Comparison of ENCODE assay signal across 8 cellular contexts in the genomic region with DNA sequence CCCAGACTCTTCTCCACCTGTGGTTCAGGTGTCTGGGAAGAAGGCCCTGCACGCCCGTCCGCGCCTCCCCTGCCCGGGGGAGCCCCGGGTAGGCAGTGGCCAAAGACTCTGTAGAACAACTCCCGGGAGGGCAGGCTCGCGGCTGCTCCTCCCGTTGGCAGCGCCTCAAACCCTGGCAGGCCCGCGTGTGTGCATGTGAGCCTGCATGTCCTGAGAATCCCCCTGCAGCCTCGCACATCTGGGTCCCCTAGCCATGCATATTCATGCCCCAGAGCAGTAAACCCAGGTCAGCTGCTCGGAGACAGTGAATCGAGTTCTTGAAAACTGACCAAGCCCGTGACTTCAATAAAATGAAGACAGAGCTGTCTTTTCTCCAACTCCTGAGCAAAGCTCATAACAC.
DNase-seq lines count a peak whose midpoint lies in the region; ATAC-seq and TF ChIP-seq lines count a peak whose summit lies in the region.

No MANE protein-coding gene starts in this region.

- no peak overlapping the region for H3K9ac ChIP-seq in PC-3 (ENCODE audit: low read length)
- peak overlapping the region; percentile 26 to 39 for H3K9ac ChIP-seq in duodenal mucosa (ENCODE audit: low read depth in 1 of 2, low read length in 2 of 2)

- no peaks in the 10 kb centered on the region for H4K20me1 ChIP-seq in PC-3 (ENCODE audit: low read length)

- CTCF ChIA-PET in HEK293 (lab: Yijun Ruan, JAX) = interaction anchor here (1.6 kb wide), 1 partner anchor 436 kb away, joined by 5 read pairs; no protein-coding TSS in a partner anchor
- CTCF ChIA-PET in PC-3 (lab: Charles Lee) = interaction anchor here (0.5 kb wide), 1 partner anchor 27 kb away, joined by 3 read pairs; no protein-coding TSS in a partner anchor

- peak overlapping the region; percentile 51 for H2AFZ ChIP-seq in PC-3 (ENCODE audit: low read length)

- 4 to 10% methylated on average over 6 to 12 of the region's 17 CpGs for WGBS in lower leg skin, 2 donors

- H3K4me1 ChIP-seq in HEK293 (ENCODE audit: control insufficient read depth, insufficient read depth, low read length) (no peaks in the 10 kb centered on the region; the same call in 1 of the 2 replicates), PC-3 (ENCODE audit: insufficient read depth, low read length) (no peaks in the 10 kb centered on the region), duodenal mucosa (ENCODE audit: control insufficient read depth in 1 of 2, insufficient read depth in 2 of 2, low read length in 2 of 2) (peaks cover 4 to 10% of the 10 kb centered on the region in 2 donors)

- H3K27me3 ChIP-seq in PC-3 (ENCODE audit: low read length) (no peaks in the 10 kb centered on the region), duodenal mucosa (ENCODE audit: control insufficient read depth in 1 of 2, insufficient read depth in 2 of 2, low read length in 2 of 2) (peaks cover 9 to 13% of the 10 kb centered on the region in 2 donors)

- POLR2A ChIA-PET in HEK293 (lab: Yijun Ruan, JAX) = no interaction called here
- POLR2A ChIA-PET in PC-3 (lab: Charles Lee; ENCODE audit: unreplicated experiment) = no interaction called here

- peak; percentile 57 for ATAC-seq in PC-3

- H3K4me3 ChIP-seq in HEK293 (ENCODE audit: low read depth, low read length) = no peak overlapping the region
- H3K4me3 ChIP-seq in PC-3 (ENCODE audit: low read length) = peak overlapping the region; percentile 56
- H3K4me3 ChIP-seq in duodenal mucosa (ENCODE audit: low read depth in 1 of 2, low read length in 2 of 2) = peak overlapping the region; percentile 71 to 76
- no peak overlapping the region for H3K4me3 ChIP-seq in lower leg skin (ENCODE audit: low read depth, poor library complexity, severe bottlenecking)

- H3K9me3 ChIP-seq in HEK293 (ENCODE audit: control insufficient read depth, insufficient read depth, low read depth, low read length) = no peaks in the 10 kb centered on the region
- no peaks in the 10 kb centered on the region for H3K9me3 ChIP-seq in PC-3 (ENCODE audit: low read length)
- no peaks in the 10 kb centered on the region for H3K9me3 ChIP-seq in duodenal mucosa (ENCODE audit: control insufficient read depth in 1 of 2, low read length in 2 of 2)

- intact Hi-C loops in PC-3 (cut with micrococcal nuclease) = no loop called here
- intact Hi-C loops in lower leg skin (cut with DNase I; ENCODE audit: low total_unique reads) = no loop called here

- no peaks in the 10 kb centered on the region for H3K9me2 ChIP-seq in PC-3 (replicated peaks; ENCODE audit: low read length)

- no peaks in the 10 kb centered on the region for H3K79me2 ChIP-seq in PC-3 (ENCODE audit: low read length)

- H3F3A ChIP-seq in PC-3 (ENCODE audit: low read length, unreplicated experiment) = no peaks in the 10 kb centered on the region

- H3K36me3 ChIP-seq in HEK293 (ENCODE audit: control insufficient read depth in 2 of 2, insufficient read depth in 1 of 2, low read length in 2 of 2) = no peaks in the 10 kb centered on the region
- H3K36me3 ChIP-seq in PC-3 (ENCODE audit: low read depth, low read length) = no peaks in the 10 kb centered on the region
- no peaks in the 10 kb centered on the region for H3K36me3 ChIP-seq in duodenal mucosa (ENCODE audit: control insufficient read depth in 1 of 2, insufficient read depth in 2 of 2, low read length in 2 of 2)

- TF ChIP-seq CTCF in HEK293 (tag by site-specific recombination; IDR thresholded peaks at IDR 0.05) = no peak
- TF ChIP-seq CTCF in PC-3 (conservative IDR thresholded peaks at IDR 0.05; ENCODE audit: low read depth, low read length) = no peak
- TF ChIP-seq CTCF in lower leg skin (IDR thresholded peaks at IDR 0.05) = no peak

- no peak for TF ChIP-seq POLR2A in lower leg skin (IDR thresholded peaks at IDR 0.05)

- no TSS peak for BruUV-seq in PC-3 (replicated peaks; lab: Mats Ljungman, UMichigan)

- DNase-seq in NCI-H2227 (lab: John Stamatoyannopoulos, UW; ENCODE audit: unreplicated experiment) (peak; percentile 18), NCI-H2227 treated with DMSO at 0.1 percent for 48 hours (lab: John Stamatoyannopoulos, UW) (no peak), PC-3 (no peak), lower leg skin (ENCODE audit: low spot score in 2 of 2) (peak; percentile 58 to 89), superior temporal gyrus (ENCODE audit: extremely low spot score) (peak; percentile 44), NOMO-1 (lab: John Stamatoyannopoulos, UW; ENCODE audit: unreplicated experiment in 2 of 2) (no peak)

- H3K27ac ChIP-seq in HEK293 (ENCODE audit: extremely low read depth, low read depth, low read length) (peak overlapping the region; percentile 40; the same call in 1 of the 2 replicates), PC-3 (ENCODE audit: low read length) (no peak overlapping the region), duodenal mucosa (ENCODE audit: low read depth, low read length) (no peak overlapping the region)

- peak overlapping the region; percentile 65 for H3K4me2 ChIP-seq in PC-3 (ENCODE audit: low read length)

TF ChIP-seq in HEK293, 187 proteins besides CTCF, POLR2A, EP300 and RAD21 (continues in another document):
- TF ChIP-seq ZNF664 (tag by site-specific recombination; IDR thresholded peaks at IDR 0.05) (no peak), ZNF645 (tag by site-specific recombination; IDR thresholded peaks at IDR 0.05) (no peak), GLIS1 (tag by site-specific recombination; IDR thresholded peaks at IDR 0.05) (peak; percentile 65), SETDB1 (IDR thresholded peaks at IDR 0.05; ENCODE audit: insufficient read length, low read length) (no peak), REPIN1 (tag by site-specific recombination; IDR thresholded peaks at IDR 0.05; ENCODE audit: low read depth) (no peak), ZNF140 (tag by site-specific recombination; IDR thresholded peaks at IDR 0.05) (no peak), ZNF169 (tag by site-specific recombination; IDR thresholded peaks at IDR 0.05) (no peak), OVOL3 (tag by site-specific recombination; IDR thresholded peaks at IDR 0.05) (no peak), ZNF24 (tag by site-specific recombination; IDR thresholded peaks at IDR 0.05) (peak; percentile 20; the same call in 1 of the 2 replicates), ZNF623 (tag by site-specific recombination; IDR thresholded peaks at IDR 0.05) (no peak)
- TF ChIP-seq, protein P1, sequence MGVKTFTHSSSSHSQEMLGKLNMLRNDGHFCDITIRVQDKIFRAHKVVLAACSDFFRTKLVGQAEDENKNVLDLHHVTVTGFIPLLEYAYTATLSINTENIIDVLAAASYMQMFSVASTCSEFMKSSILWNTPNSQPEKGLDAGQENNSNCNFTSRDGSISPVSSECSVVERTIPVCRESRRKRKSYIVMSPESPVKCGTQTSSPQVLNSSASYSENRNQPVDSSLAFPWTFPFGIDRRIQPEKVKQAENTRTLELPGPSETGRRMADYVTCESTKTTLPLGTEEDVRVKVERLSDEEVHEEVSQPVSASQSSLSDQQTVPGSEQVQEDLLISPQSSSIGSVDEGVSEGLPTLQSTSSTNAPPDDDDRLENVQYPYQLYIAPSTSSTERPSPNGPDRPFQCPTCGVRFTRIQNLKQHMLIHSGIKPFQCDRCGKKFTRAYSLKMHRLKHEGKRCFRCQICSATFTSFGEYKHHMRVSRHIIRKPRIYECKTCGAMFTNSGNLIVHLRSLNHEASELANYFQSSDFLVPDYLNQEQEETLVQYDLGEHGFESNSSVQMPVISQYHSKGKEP (tag by site-specific recombination; IDR thresholded peaks at IDR 0.05) = peak; percentile 77; the same call in 1 of the 2 replicates
- TF ChIP-seq, protein P2, sequence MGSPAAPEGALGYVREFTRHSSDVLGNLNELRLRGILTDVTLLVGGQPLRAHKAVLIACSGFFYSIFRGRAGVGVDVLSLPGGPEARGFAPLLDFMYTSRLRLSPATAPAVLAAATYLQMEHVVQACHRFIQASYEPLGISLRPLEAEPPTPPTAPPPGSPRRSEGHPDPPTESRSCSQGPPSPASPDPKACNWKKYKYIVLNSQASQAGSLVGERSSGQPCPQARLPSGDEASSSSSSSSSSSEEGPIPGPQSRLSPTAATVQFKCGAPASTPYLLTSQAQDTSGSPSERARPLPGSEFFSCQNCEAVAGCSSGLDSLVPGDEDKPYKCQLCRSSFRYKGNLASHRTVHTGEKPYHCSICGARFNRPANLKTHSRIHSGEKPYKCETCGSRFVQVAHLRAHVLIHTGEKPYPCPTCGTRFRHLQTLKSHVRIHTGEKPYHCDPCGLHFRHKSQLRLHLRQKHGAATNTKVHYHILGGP (tag by site-specific recombination; IDR thresholded peaks at IDR 0.05) = no peak
- TF ChIP-seq, protein P3, sequence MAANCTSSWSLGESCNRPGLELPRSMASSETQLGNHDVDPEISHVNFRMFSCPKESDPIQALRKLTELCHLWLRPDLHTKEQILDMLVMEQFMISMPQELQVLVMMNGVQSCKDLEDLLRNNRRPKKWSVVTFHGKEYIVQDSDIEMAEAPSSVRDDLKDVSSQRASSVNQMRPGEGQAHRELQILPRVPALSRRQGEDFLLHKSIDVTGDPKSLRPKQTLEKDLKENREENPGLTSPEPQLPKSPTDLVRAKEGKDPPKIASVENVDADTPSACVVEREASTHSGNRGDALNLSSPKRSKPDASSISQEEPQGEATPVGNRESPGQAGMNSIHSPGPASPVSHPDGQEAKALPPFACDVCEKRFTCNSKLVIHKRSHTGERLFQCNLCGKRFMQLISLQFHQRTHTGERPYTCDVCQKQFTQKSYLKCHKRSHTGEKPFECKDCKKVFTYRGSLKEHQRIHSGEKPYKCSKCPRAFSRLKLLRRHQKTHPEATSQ (tag by site-specific recombination; IDR thresholded peaks at IDR 0.05) = no peak

Comparison
In these comparisons a context has a peak if more than half of its experiments do, and no peak if none do; other contexts are left out.
1. DNase-seq: peak in NCI-H2227 (single experiment), lower leg skin (2 of 2) and superior temporal gyrus (single experiment); none in NCI-H2227 treated with DMSO at 0.1 percent for 48 hours (single experiment), PC-3 (single experiment) and NOMO-1 (0 of 2).
2. H3K4me3 ChIP-seq: peak in PC-3 (single experiment) and duodenal mucosa (2 of 2); none in HEK293 (single experiment) and lower leg skin (single experiment).